26 cellular contexts compared by ENCODE assay signal in genomic region chr10:35685402-35685801, GRCh38. TPM values are rescaled to one million over a fixed set of nuclear protein-coding genes. Genes with fewer than 3 reads are reported as not detected.
DNase-seq lines count a peak whose midpoint lies in the region; ATAC-seq and TF ChIP-seq lines count a peak whose summit lies in the region.
"Had no signal": no experiment of that assay in that cellular context is flagged by ENCODE, and none has a peak within 500 bp of the region (broad histone marks: within the 10 kb centered on the region; RNA-seq: fewer than 3 reads in every experiment).

No MANE protein-coding gene starts in this region.

- H3K27me3 ChIP-seq in SK-N-SH (ENCODE audit: insufficient read depth) (no peaks in the 10 kb centered on the region; the same call in 1 of the 2 replicates), endodermal cell (ENCODE audit: control insufficient read depth, insufficient read depth, low read length, poor library complexity, severe bottlenecking) (no peaks in the 10 kb centered on the region), lower lobe of right lung (ENCODE audit: low read depth) (no peaks in the 10 kb centered on the region)

- no peak for TF ChIP-seq RAD21 in SK-N-SH (IDR thresholded peaks at IDR 0.05; ENCODE audit: low read length)

- H4K20me1 ChIP-seq in SK-N-SH (ENCODE audit: insufficient read depth), result no peaks in the 10 kb centered on the region

- H2AFZ ChIP-seq in SK-N-SH (ENCODE audit: low read depth), result 0 out of 2 replicates have a peak overlapping the region, but pooled peaks have one; percentile 3

- H3K9me3 ChIP-seq in SK-N-SH (no peaks in the 10 kb centered on the region), endodermal cell (ENCODE audit: control insufficient read depth, low read length) (no peaks in the 10 kb centered on the region), lower lobe of right lung (no peaks in the 10 kb centered on the region)
- H3K9me3 ChIP-seq: esophagus muscularis mucosa had no signal

- H3K27ac Mint-ChIP-seq in endodermal cell, result no peak overlapping the region
- H3K27ac Mint-ChIP-seq in activated naive CD8-positive, alpha-beta T cell treated with anti-CD3 and anti-CD28 coated beads for 36 hours, result no peak overlapping the region
- H3K27ac Mint-ChIP-seq in glutamatergic neuron (ENCODE audit: unreplicated experiment), result no peak overlapping the region
- H3K27ac Mint-ChIP-seq: naive thymus-derived CD8-positive, alpha-beta T cell had no signal

- intact Hi-C loops in lower lobe of right lung (cut with DNase I), result no loop called here

- H3K27me3 Mint-ChIP-seq in endodermal cell (ENCODE audit: insufficient read depth) (no peaks in the 10 kb centered on the region), glutamatergic neuron (ENCODE audit: unreplicated experiment) (no peaks in the 10 kb centered on the region)
- peaks cover 5% of the 10 kb centered on the region for H3K27me3 Mint-ChIP-seq in activated naive CD8-positive, alpha-beta T cell treated with anti-CD3 and anti-CD28 coated beads for 36 hours

- H3K9ac ChIP-seq in SK-N-SH (no peak overlapping the region), endodermal cell (ENCODE audit: extremely low read depth, low read length, poor library complexity, severe bottlenecking) (no peak overlapping the region)

- CTCF ChIA-PET in SK-N-SH (lab: Yijun Ruan, JAX), result interaction anchor here (1.3 kb wide), 1 partner anchor 12 kb away, joined by 3 read pairs; no protein-coding TSS in a partner anchor

- H3K27ac ChIP-seq in SK-N-SH (ENCODE audit: low read depth in 2 of 2, low read length in 1 of 2), result no peak overlapping the region
- H3K27ac ChIP-seq in endodermal cell (ENCODE audit: low read depth, low read length), result no peak overlapping the region
- H3K27ac ChIP-seq in lower lobe of right lung, result no peak overlapping the region
- H3K27ac ChIP-seq: esophagus muscularis mucosa, skin epidermis had no signal

- DNase-seq in SK-N-SH, result no peak
- DNase-seq in endodermal cell, result no peak
- DNase-seq in lower lobe of right lung, result no peak
- DNase-seq in activated naive CD8-positive, alpha-beta T cell treated with anti-CD3 and anti-CD28 coated beads for 36 hours, result no peak
- no peak for DNase-seq in hippocampal formation (lab: John Stamatoyannopoulos, UW)
- DNase-seq in glutamatergic neuron, result no peak
- no peak for DNase-seq in activated naive CD4-positive, alpha-beta T cell (lab: John Stamatoyannopoulos, UW)
- DNase-seq: activated CD4-positive, alpha-beta T cell treated with anti-CD3 and anti-CD28 coated beads, Interleukin-2, amount 50 U/mL, for 48 hours; activated gamma-delta T cell treated with Interleukin-2 at 50 U/mL for 16 hours; activated T-cell treated with anti-CD3 and anti-CD28 coated beads for 4 hours; C1 segment of cervical spinal cord; central memory CD4-positive, alpha-beta T cell; H7; KBM-7; mammary epithelial cell; MV-4-11; naive thymus-derived CD8-positive, alpha-beta T cell; NCI-H1694 treated with DMSO at 0.1 percent for 48 hours; NCI-H345; posterior cingulate gyrus; Right ventricle myocardium superior; stimulated activated CD4-positive, alpha-beta T cell treated with anti-CD3 and anti-CD28 coated beads, Interleukin-2, amount 100 ng/mL, for 48 hours; stimulated activated naive CD8-positive, alpha-beta T cell treated with anti-CD3 and anti-CD28 coated beads, Interleukin-15, amount 100 ng/mL, for 72 hours had no signal

- 58% methylated on average over 3 of the region's 3 CpGs for WGBS in SK-N-SH (ENCODE audit: low lambda C conversion rate)
- 87 to 100% methylated on average over 1 to 3 of the region's 3 CpGs for WGBS in endodermal cell (ENCODE audit: insufficient coverage in 1 of 2, insufficient read length in 1 of 2), 2 experiments

- no peak for TF ChIP-seq EP300 in SK-N-SH (IDR thresholded peaks at IDR 0.05; ENCODE audit: borderline replicate concordance in 1 of 2, low read depth in 1 of 2, low read length in 1 of 2)

- H3K9me3 Mint-ChIP-seq in endodermal cell, result peaks cover 5% of the 10 kb centered on the region
- H3K9me3 Mint-ChIP-seq in activated naive CD8-positive, alpha-beta T cell treated with anti-CD3 and anti-CD28 coated beads for 36 hours, result no peaks in the 10 kb centered on the region
- H3K9me3 Mint-ChIP-seq in glutamatergic neuron (ENCODE audit: unreplicated experiment), result no peaks in the 10 kb centered on the region

- ATAC-seq in SK-N-SH treated with all-trans-retinoic acid at 6 μM for 48 hours (no peak), lower lobe of right lung (peak in 1 of 2 donors; percentile 75)
- ATAC-seq: naive thymus-derived CD8-positive, alpha-beta T cell; stimulated activated naive CD8-positive, alpha-beta T cell treated with anti-CD3 and anti-CD28 coated beads, Interleukin-15, amount 100 ng/mL, for 72 hours had no signal

- H3K9me2 ChIP-seq in SK-N-SH, result no peaks in the 10 kb centered on the region

- no peak overlapping the region for H3K4me2 ChIP-seq in SK-N-SH

- no peaks in the 10 kb centered on the region for H3F3A ChIP-seq in SK-N-SH (replicated peaks; ENCODE audit: insufficient read depth)

- H3K36me3 ChIP-seq in SK-N-SH (replicated peaks in 1 of 2; ENCODE audit: control insufficient read depth in 1 of 2, insufficient read depth in 2 of 2, low read length in 1 of 2) (no peaks in the 10 kb centered on the region), endodermal cell (ENCODE audit: control insufficient read depth, insufficient read depth, low read length) (no peaks in the 10 kb centered on the region), lower lobe of right lung (no peaks in the 10 kb centered on the region)
- H3K36me3 ChIP-seq: esophagus muscularis mucosa had no signal

- H3K4me3 Mint-ChIP-seq in endodermal cell (no peak overlapping the region), glutamatergic neuron (ENCODE audit: unreplicated experiment) (no peak overlapping the region)
- H3K4me3 Mint-ChIP-seq in activated naive CD8-positive, alpha-beta T cell treated with anti-CD3 and anti-CD28 coated beads for 36 hours, result no peak overlapping the region
- H3K4me3 Mint-ChIP-seq: naive thymus-derived CD8-positive, alpha-beta T cell; stimulated activated naive CD8-positive, alpha-beta T cell treated with anti-CD3 and anti-CD28 coated beads, Interleukin-15, amount 100 ng/mL, for 72 hours had no signal

- H3K4me1 ChIP-seq in SK-N-SH (ENCODE audit: control insufficient read depth in 1 of 2, insufficient read depth in 2 of 2, low read depth in 1 of 2, low read length in 1 of 2) (no peaks in the 10 kb centered on the region), endodermal cell (ENCODE audit: control insufficient read depth, insufficient read depth, low read length) (peaks cover 7% of the 10 kb centered on the region), lower lobe of right lung (peaks cover 6% of the 10 kb centered on the region)
- H3K4me1 ChIP-seq: esophagus muscularis mucosa had no signal

- POLR2A ChIA-PET in SK-N-SH (lab: Yijun Ruan, JAX), result no interaction called here

- peaks cover 46% of the 10 kb centered on the region for H3K4me1 Mint-ChIP-seq in endodermal cell
- no peaks in the 10 kb centered on the region for H3K4me1 Mint-ChIP-seq in activated naive CD8-positive, alpha-beta T cell treated with anti-CD3 and anti-CD28 coated beads for 36 hours
- H3K4me1 Mint-ChIP-seq in glutamatergic neuron (ENCODE audit: low read depth, unreplicated experiment), result no peaks in the 10 kb centered on the region
- H3K4me1 Mint-ChIP-seq: naive thymus-derived CD8-positive, alpha-beta T cell; stimulated activated naive CD8-positive, alpha-beta T cell treated with anti-CD3 and anti-CD28 coated beads, Interleukin-15, amount 100 ng/mL, for 72 hours had no signal

- no peaks in the 10 kb centered on the region for H3K79me2 ChIP-seq in SK-N-SH (ENCODE audit: insufficient read depth)

- H3K36me3 Mint-ChIP-seq in endodermal cell (ENCODE audit: low read depth) (no peaks in the 10 kb centered on the region), glutamatergic neuron (ENCODE audit: unreplicated experiment) (no peaks in the 10 kb centered on the region)
- no peaks in the 10 kb centered on the region for H3K36me3 Mint-ChIP-seq in activated naive CD8-positive, alpha-beta T cell treated with anti-CD3 and anti-CD28 coated beads for 36 hours

- H3K4me3 ChIP-seq in SK-N-SH (ENCODE audit: low read depth in 2 of 2, low read length in 1 of 2) (no peak overlapping the region), endodermal cell (ENCODE audit: low read length) (peak overlapping the region; percentile 51), lower lobe of right lung (peak overlapping the region; percentile 9)
- H3K4me3 ChIP-seq: esophagus muscularis mucosa, skin epidermis had no signal

- TF ChIP-seq CTCF in SK-N-SH (IDR thresholded peaks at IDR 0.05) (no peak), endodermal cell (conservative IDR thresholded peaks at IDR 0.05) (no peak), lower lobe of right lung (IDR thresholded peaks at IDR 0.05) (no peak), glutamatergic neuron (IDR thresholded peaks at IDR 0.05; ENCODE audit: partially characterized antibody, unreplicated experiment) (no peak)

TF ChIP-seq in SK-N-SH, 30 proteins besides CTCF, POLR2A, EP300 and RAD21 (continues in another document):
- TF ChIP-seq NRF1 (IDR thresholded peaks at IDR 0.05; ENCODE audit: low read depth, low read length), result no peak
- TF ChIP-seq TAF1 (IDR thresholded peaks at IDR 0.05; ENCODE audit: borderline replicate concordance, low read depth, low read length), result no peak
- TF ChIP-seq YY1 (IDR thresholded peaks at IDR 0.05; ENCODE audit: low read depth), result no peak
- TF ChIP-seq FOXJ3 (CRISPR knock-in tag; IDR thresholded peaks at IDR 0.05), result no peak
- no peak for TF ChIP-seq MXI1 (IDR thresholded peaks at IDR 0.05; ENCODE audit: low read depth, low read length)
- no peak for TF ChIP-seq SMC3 (IDR thresholded peaks at IDR 0.05; ENCODE audit: low read depth, low read length)

TF ChIP-seq in SK-N-SH treated with all-trans-retinoic acid at 6 μM for 48 hours, 23 proteins besides CTCF, POLR2A, EP300 and RAD21 (continues in another document):
- TF ChIP-seq CSRNP3 (CRISPR knock-in tag; IDR thresholded peaks at IDR 0.05), result no peak

RNA-seq across cellular contexts. Expression of gene FZD8, which starts 43.3 kb away (rescaled TPM):
- polyA plus RNA-seq in SK-N-SH (2012; rRNA removed), result 1.4 TPM in 2 replicates
- polyA plus RNA-seq in SK-N-SH (2012; cell fraction: cytosol; rRNA removed), result 0.81 and 1.3 TPM in 2 replicates
- polyA plus RNA-seq in SK-N-SH (2012; cell fraction: nucleus; rRNA removed), result 1.4 and 1.7 TPM in 2 replicates
- total RNA-seq in endodermal cell (100 to 1,000 TPM; 133 to 189 TPM), lower lobe of right lung (13.3 TPM), glutamatergic neuron (ENCODE audit: unreplicated experiment) (8.9 TPM)
- 14.0 TPM for polyA plus RNA-seq in endodermal cell (2013, experiment 1 of 2)
- polyA plus RNA-seq in endodermal cell (2013, experiment 2 of 2), result 18.3 TPM
- total RNA-seq in activated naive CD8-positive, alpha-beta T cell treated with anti-CD3 and anti-CD28 coated beads for 36 hours, result under 1 TPM; 0.10 to 0.21 TPM

Comparison
In these comparisons a context has a peak if more than half of its experiments do, and no peak if none do; other contexts are left out.
1. H3K4me3 ChIP-seq: peak in endodermal cell (single experiment) and lower lobe of right lung (single experiment); none in SK-N-SH (0 of 2).